In the genomic region with DNA sequence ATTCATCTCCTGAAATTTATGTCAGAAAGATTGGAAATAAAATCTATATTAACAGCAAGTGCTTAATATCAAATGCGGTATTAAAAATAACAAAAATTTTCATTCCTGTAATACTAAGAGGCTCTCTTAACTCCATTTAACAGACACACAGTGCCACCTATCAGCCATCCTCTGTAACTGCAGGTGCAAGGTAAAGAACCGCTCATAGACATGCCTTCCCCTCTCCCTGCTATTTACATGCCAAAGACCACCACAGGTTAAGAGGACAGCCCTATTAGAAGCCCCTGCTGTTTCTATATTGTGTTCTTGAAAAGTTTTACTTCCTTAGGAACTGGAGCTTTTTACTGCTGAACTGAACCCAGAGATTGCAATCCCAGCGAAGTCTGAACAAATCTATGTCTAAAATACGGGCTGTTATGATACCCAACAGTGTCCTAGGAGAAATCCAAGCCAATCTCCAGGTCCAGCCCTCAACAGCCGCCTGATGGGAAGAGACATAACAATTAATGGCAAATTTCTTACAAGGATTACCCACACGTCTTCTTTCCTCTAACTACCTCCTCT, we compare ENCODE assay signal across 8 cellular contexts. TPM values are rescaled to one million over a fixed set of nuclear protein-coding genes. Genes with fewer than 3 reads are reported as not detected.
DNase-seq lines count a peak whose midpoint lies in the region; ATAC-seq, FAIRE-seq and TF ChIP-seq lines count a peak whose summit lies in the region.
"Not testable (repeated sequence)": the region's sequence is repeated elsewhere in the genome, so short reads cannot be mapped to it uniquely, and the experiment has no call there.

No MANE protein-coding gene starts in this region.

- H3K27me3 Mint-ChIP-seq in CD14-positive monocyte (ENCODE audit: low read depth in 3 of 3); activated T-cell treated with anti-CD3 and anti-CD28 coated beads, Interleukin-2, amount 50 U/mL, for 72 hours (ENCODE audit: low read depth): not testable (repeated sequence)

- not testable (repeated sequence) for H3K9me3 ChIP-seq in OCI-LY3 (ENCODE audit: insufficient read depth, low read length); left lung

- not testable (repeated sequence) for H3K79me2 ChIP-seq in OCI-LY3 (ENCODE audit: low read length)

- not testable (repeated sequence) for H3K9me3 Mint-ChIP-seq in CD14-positive monocyte; activated T-cell treated with anti-CD3 and anti-CD28 coated beads, Interleukin-2, amount 50 U/mL, for 72 hours

- not testable (repeated sequence) for H3K36me3 ChIP-seq in OCI-LY3 (replicated peaks; ENCODE audit: low read depth, low read length); left lung

- ATAC-seq in activated T-cell treated with anti-CD3 and anti-CD28 coated beads, Interleukin-2, amount 50 U/mL, for 72 hours (replicated peaks in 1 of 2), result not testable (repeated sequence)
- peak; percentile 94 for ATAC-seq in left lung

- not testable (repeated sequence) for H3K4me3 ChIP-seq in OCI-LY3 (ENCODE audit: low read length); left lung

- H3K9ac ChIP-seq in OCI-LY3 (ENCODE audit: low read length), result not testable (repeated sequence)

- intact Hi-C loops in CD14-positive monocyte (cut with micrococcal nuclease); left lung (cut with DNase I): not testable (repeated sequence)

- H3K4me1 Mint-ChIP-seq in CD14-positive monocyte; activated T-cell treated with anti-CD3 and anti-CD28 coated beads, Interleukin-2, amount 50 U/mL, for 72 hours (ENCODE audit: low read depth): not testable (repeated sequence)

- not testable (repeated sequence) for H3K27ac Mint-ChIP-seq in CD14-positive monocyte; activated T-cell treated with anti-CD3 and anti-CD28 coated beads, Interleukin-2, amount 50 U/mL, for 72 hours

- not testable (repeated sequence) for H2AFZ ChIP-seq in OCI-LY3 (ENCODE audit: low read depth, low read length)

- not testable (repeated sequence) for DNase-seq in CD14-positive monocyte (ENCODE audit: low spot score); left lung
- DNase-seq in GM19239 (ENCODE audit: insufficient read length, low spot score) (peak; percentile 8), Kasumi-1 (lab: John Stamatoyannopoulos, UW) (peak; percentile 57 to 59), epidermal melanocyte (ENCODE audit: insufficient read length, low spot score) (peak; percentile 21)
- peak; percentile 24 to 31 for DNase-seq in activated T-cell treated with anti-CD3 and anti-CD28 coated beads, Interleukin-2, amount 50 U/mL, for 72 hours
- DNase-seq in stimulated activated CD4-positive, alpha-beta T cell treated with anti-CD3 and anti-CD28 coated beads, Interleukin-2, amount 100 ng/mL, for 48 hours, result peak; percentile 16 to 24

- H3K4me1 ChIP-seq in OCI-LY3 (ENCODE audit: low read length); left lung: not testable (repeated sequence)

- H3K36me3 Mint-ChIP-seq in CD14-positive monocyte; activated T-cell treated with anti-CD3 and anti-CD28 coated beads, Interleukin-2, amount 50 U/mL, for 72 hours (ENCODE audit: insufficient read depth in 2 of 2): not testable (repeated sequence)

- H3K4me2 ChIP-seq in OCI-LY3 (ENCODE audit: low read length), result not testable (repeated sequence)

- TF ChIP-seq CTCF in CD14-positive monocyte (IDR thresholded peaks at IDR 0.05), result peak; percentile 85
- peak; percentile 45 for TF ChIP-seq CTCF in OCI-LY3 (IDR thresholded peaks at IDR 0.05; ENCODE audit: low read depth, low read length)
- peak; percentile 78 to 80 for TF ChIP-seq CTCF in left lung (IDR thresholded peaks at IDR 0.05)

- H3K27me3 ChIP-seq in OCI-LY3 (ENCODE audit: low read depth, low read length); left lung: not testable (repeated sequence)

- H3K27ac ChIP-seq in OCI-LY3 (ENCODE audit: low read length); left lung: not testable (repeated sequence)

- not testable (repeated sequence) for H4K20me1 ChIP-seq in OCI-LY3 (ENCODE audit: insufficient read depth, low read length)

- not testable (repeated sequence) for H3K4me3 Mint-ChIP-seq in CD14-positive monocyte; activated T-cell treated with anti-CD3 and anti-CD28 coated beads, Interleukin-2, amount 50 U/mL, for 72 hours

- FAIRE-seq in GM19239 (lab: Jason Lieb, UNC), result peak; percentile 75

RNA-seq across cellular contexts. Expression of gene LRRC61, which starts 46.9 kb away (rescaled TPM):
- 1 to 10 TPM; 5.7 to 8.6 TPM for polyA plus RNA-seq in CD14-positive monocyte
- total RNA-seq in activated T-cell treated with anti-CD3 and anti-CD28 coated beads, Interleukin-2, amount 50 U/mL, for 72 hours, result 10 to 100 TPM; 37.1 to 37.3 TPM
- total RNA-seq in left lung, result 10 to 100 TPM in 1 of 2 donors, 1 to 10 TPM in 1; 9.0 to 15.8 TPM

RNA-seq across cellular contexts. Expression of gene ACTR3C, which starts 47.1 kb away (rescaled TPM):
- 1 to 10 TPM in 1 of 2 donors, under 1 TPM in 1; 0.55 to 1.7 TPM for polyA plus RNA-seq in CD14-positive monocyte
- 10 to 100 TPM in 1 of 2 donors, 1 to 10 TPM in 1; 6.3 to 13.0 TPM for total RNA-seq in activated T-cell treated with anti-CD3 and anti-CD28 coated beads, Interleukin-2, amount 50 U/mL, for 72 hours
- 10 to 100 TPM; 24.0 to 25.1 TPM for total RNA-seq in left lung
